Comparison of ENCODE assay signal across 15 cellular contexts in genomic region chr2:239821694-239822075, GRCh38.
DNase-seq lines count a peak whose midpoint lies in the region; ATAC-seq and TF ChIP-seq lines count a peak whose summit lies in the region.
"Had no signal": no experiment of that assay in that cellular context is flagged by ENCODE, and none has a peak within 500 bp of the region (broad histone marks: within the 10 kb centered on the region; RNA-seq: fewer than 3 reads in every experiment).

No MANE protein-coding gene starts in this region.

- TF ChIP-seq CTCF in Panc1 (IDR thresholded peaks at IDR 0.05) (no peak), neural progenitor cell (IDR thresholded peaks at IDR 0.05) (no peak), testis (IDR thresholded peaks at IDR 0.05) (no peak), MM.1S (IDR thresholded peaks at IDR 0.05; ENCODE audit: low read length) (no peak)

- H3K36me3 Mint-ChIP-seq in activated T-cell treated with anti-CD3 and anti-CD28 coated beads, Interleukin-2, amount 50 U/mL, for 24 hours (ENCODE audit: low read depth): no peaks in the 10 kb centered on the region
- H3K36me3 Mint-ChIP-seq in neural progenitor cell: no peaks in the 10 kb centered on the region

- peak; percentile 10; the same call in 1 of the 2 replicates for ATAC-seq in Panc1
- ATAC-seq: GM23338 had no signal

- 0 out of 2 replicates have a peak, but pooled peaks cover 3% of the 10 kb centered on the region for H3K4me1 ChIP-seq in Panc1 (ENCODE audit: control insufficient read depth, insufficient read depth, low read length)
- H3K4me1 ChIP-seq in neural progenitor cell: peaks cover 4% of the 10 kb centered on the region
- no peaks in the 10 kb centered on the region for H3K4me1 ChIP-seq in testis
- peaks cover 8% of the 10 kb centered on the region; the same call in 1 of the 2 replicates for H3K4me1 ChIP-seq in MM.1S (ENCODE audit: low read length)

- H2AFZ ChIP-seq in neural progenitor cell (replicated peaks): no peak overlapping the region
- no peak overlapping the region for H2AFZ ChIP-seq in MM.1S (ENCODE audit: low read length)
- H2AFZ ChIP-seq: GM23338 had no signal

- H3K9me2 ChIP-seq in MM.1S (replicated peaks; ENCODE audit: insufficient read depth, low read length): no peaks in the 10 kb centered on the region

- no peak for TF ChIP-seq POLR2A in testis (IDR thresholded peaks at IDR 0.05)

- H3K4me2 ChIP-seq in neural progenitor cell: no peak overlapping the region
- H3K4me2 ChIP-seq in MM.1S (ENCODE audit: low read depth, low read length): no peak overlapping the region
- H3K4me2 ChIP-seq: GM23338 had no signal

- no peaks in the 10 kb centered on the region for H3K9me3 Mint-ChIP-seq in activated T-cell treated with anti-CD3 and anti-CD28 coated beads, Interleukin-2, amount 50 U/mL, for 24 hours
- no peaks in the 10 kb centered on the region for H3K9me3 Mint-ChIP-seq in neural progenitor cell
- H3K9me3 Mint-ChIP-seq: GM23338 had no signal

- H3K4me1 Mint-ChIP-seq in activated T-cell treated with anti-CD3 and anti-CD28 coated beads, Interleukin-2, amount 50 U/mL, for 24 hours (ENCODE audit: low read depth): no peaks in the 10 kb centered on the region
- peaks cover 26% of the 10 kb centered on the region for H3K4me1 Mint-ChIP-seq in neural progenitor cell

- H3K27ac ChIP-seq in Panc1 (ENCODE audit: low read length): no peak overlapping the region
- H3K27ac ChIP-seq in neural progenitor cell: no peak overlapping the region
- H3K27ac ChIP-seq in testis: no peak overlapping the region
- no peak overlapping the region for H3K27ac ChIP-seq in MM.1S (ENCODE audit: low read length)

- H3K4me3 ChIP-seq in Panc1 (ENCODE audit: low read depth in 2 of 2, low read length in 2 of 2) (no peak overlapping the region), neural progenitor cell (no peak overlapping the region), testis (no peak overlapping the region), MM.1S (ENCODE audit: low read length) (no peak overlapping the region)
- H3K4me3 ChIP-seq: GM23338 had no signal

- H3K79me2 ChIP-seq in neural progenitor cell (ENCODE audit: low read depth) (no peaks in the 10 kb centered on the region), MM.1S (ENCODE audit: low read length) (no peaks in the 10 kb centered on the region)

- no peaks in the 10 kb centered on the region for H3F3A ChIP-seq in neural progenitor cell (ENCODE audit: low read depth)
- H3F3A ChIP-seq in MM.1S (ENCODE audit: insufficient read depth, low read length): no peaks in the 10 kb centered on the region

- H3K27me3 Mint-ChIP-seq in activated T-cell treated with anti-CD3 and anti-CD28 coated beads, Interleukin-2, amount 50 U/mL, for 24 hours: peaks cover 15% of the 10 kb centered on the region
- H3K27me3 Mint-ChIP-seq in neural progenitor cell (ENCODE audit: insufficient read depth, low read depth): peaks cover 13% of the 10 kb centered on the region

- POLR2A ChIA-PET in Panc1 (lab: Charles Lee): no interaction called here

- CTCF ChIA-PET in Panc1 (lab: Charles Lee): no interaction called here

- H3K36me3 ChIP-seq in Panc1 (ENCODE audit: control insufficient read depth, insufficient read depth, low read length) (no peaks in the 10 kb centered on the region), neural progenitor cell (no peaks in the 10 kb centered on the region), testis (ENCODE audit: low read depth, missing control alignments) (no peaks in the 10 kb centered on the region), MM.1S (replicated peaks; ENCODE audit: insufficient read depth, low read length) (no peaks in the 10 kb centered on the region)

- in situ Hi-C loops in Panc1 (cut with HindIII; ENCODE audit: low pct_unique_long_range_greater_than_20kb, low sequenced_read_pairs): no loop called here

- no peak overlapping the region for H3K27ac Mint-ChIP-seq in activated T-cell treated with anti-CD3 and anti-CD28 coated beads, Interleukin-2, amount 50 U/mL, for 24 hours
- H3K27ac Mint-ChIP-seq in neural progenitor cell: peak overlapping the region; percentile 16
- H3K27ac Mint-ChIP-seq: GM23338 had no signal

- H3K4me3 Mint-ChIP-seq in activated T-cell treated with anti-CD3 and anti-CD28 coated beads, Interleukin-2, amount 50 U/mL, for 24 hours: no peak overlapping the region
- H3K4me3 Mint-ChIP-seq in neural progenitor cell: no peak overlapping the region
- H3K4me3 Mint-ChIP-seq: GM23338 had no signal

- H3K27me3 ChIP-seq in Panc1 (ENCODE audit: control insufficient read depth, insufficient read depth, low read length) (no peaks in the 10 kb centered on the region), neural progenitor cell (no peaks in the 10 kb centered on the region), testis (no peaks in the 10 kb centered on the region), MM.1S (replicated peaks; ENCODE audit: insufficient read depth, low read length) (no peaks in the 10 kb centered on the region)

- 90% methylated on average over 4 of the region's 4 CpGs for WGBS in testis, 2 donors

- H3K9ac ChIP-seq in neural progenitor cell (no peak overlapping the region), MM.1S (ENCODE audit: low read length) (no peak overlapping the region)

- no peaks in the 10 kb centered on the region for H4K20me1 ChIP-seq in neural progenitor cell (ENCODE audit: low read depth)
- H4K20me1 ChIP-seq in MM.1S (ENCODE audit: insufficient read depth, low read length): no peaks in the 10 kb centered on the region

- H3K9me3 ChIP-seq in Panc1 (ENCODE audit: control insufficient read depth, insufficient read depth, low read depth, low read length) (no peaks in the 10 kb centered on the region), neural progenitor cell (ENCODE audit: low read depth) (no peaks in the 10 kb centered on the region), testis (no peaks in the 10 kb centered on the region), MM.1S (replicated peaks; ENCODE audit: insufficient read depth, low read length) (no peaks in the 10 kb centered on the region)

- DNase-seq in activated T-cell treated with anti-CD3 and anti-CD28 coated beads, Interleukin-2, amount 50 U/mL, for 24 hours: peak; percentile 14
- no peak for DNase-seq in activated T-cell treated with anti-CD3 and anti-CD28 coated beads for 4 hours
- DNase-seq in Panc1 (ENCODE audit: low read depth, low spot score): no peak
- no peak for DNase-seq in neural progenitor cell (ENCODE audit: low spot score)
- DNase-seq in testis: peak; percentile 9
- no peak for DNase-seq in MM.1S
- DNase-seq in DMS53 treated with DMSO at 0.1 percent for 48 hours (lab: John Stamatoyannopoulos, UW; ENCODE audit: unreplicated experiment): no peak
- DNase-seq in GM19240 (ENCODE audit: insufficient read length, low spot score): no peak
- DNase-seq: C1 segment of cervical spinal cord, GF-D8, NCI-H187 treated with DMSO at 0.1 percent for 48 hours, NCI-H446, NCI-H69, RPMI8226 had no signal

- intact Hi-C loops in Panc1 (cut with micrococcal nuclease; ENCODE audit: unreplicated experiment): no loop called here
- intact Hi-C loops in testis (cut with DNase I; ENCODE audit: low total_unique reads): no loop called here

- no TSS peak for BruUV-seq in Panc1 (replicated peaks; lab: Mats Ljungman, UMichigan)

Comparison
In these comparisons a context has a peak if more than half of its experiments do, and no peak if none do; other contexts are left out.
1. DNase-seq: peak in activated T-cell treated with anti-CD3 and anti-CD28 coated beads, Interleukin-2, amount 50 U/mL, for 24 hours (single experiment) and testis (single experiment); none in activated T-cell treated with anti-CD3 and anti-CD28 coated beads for 4 hours (single experiment), Panc1 (single experiment), neural progenitor cell (single experiment), MM.1S (single experiment), DMS53 treated with DMSO at 0.1 percent for 48 hours (single experiment) and GM19240 (single experiment).